Comparison of ENCODE assay signal across 16 cellular contexts in the genomic region with DNA sequence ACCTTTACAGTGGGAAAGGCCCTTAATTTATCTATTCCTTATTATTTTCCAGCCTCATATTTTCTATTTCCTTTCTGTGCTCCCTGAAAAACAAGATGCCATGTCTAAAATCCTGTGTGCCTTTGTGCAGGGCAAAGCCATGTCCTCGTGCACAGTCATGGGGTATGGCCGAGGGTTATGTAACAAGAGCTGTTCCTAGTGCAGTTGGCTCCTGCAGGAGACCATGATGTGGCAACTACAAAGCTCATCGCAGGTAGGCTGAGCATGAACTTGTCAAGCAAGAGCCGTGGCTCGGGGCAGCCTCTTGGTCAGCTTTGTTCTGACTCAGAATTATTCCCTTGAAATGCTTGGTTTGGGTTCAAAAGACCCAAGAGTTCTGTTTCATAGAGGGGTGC.
"Had no signal": no experiment of that assay in that cellular context is flagged by ENCODE, and none has a peak within 500 bp of the region (broad histone marks: within the 10 kb centered on the region; RNA-seq: fewer than 3 reads in every experiment).

No MANE protein-coding gene starts in this region.

- H3K27ac ChIP-seq: left ventricle myocardium inferior had no signal

- H3K36me3 Mint-ChIP-seq: natural killer cell had no signal

- ATAC-seq: activated T-cell treated with anti-CD3 and anti-CD28 coated beads, Interleukin-2, amount 50 U/mL, for 4 hours; right cardiac atrium; stimulated activated naive CD8-positive, alpha-beta T cell treated with anti-CD3 and anti-CD28 coated beads, Interleukin-15, amount 100 ng/mL, for 72 hours had no signal

- H3K4me2 ChIP-seq: SK-N-SH had no signal

- DNase-seq: activated CD4-positive, alpha-beta T cell treated with anti-CD3 and anti-CD28 coated beads, Interleukin-2, amount 50 U/mL, for 48 hours; activated CD4-positive, CD25-positive, alpha-beta regulatory T cell treated with anti-CD3 and anti-CD28 coated beads, Interleukin-2, amount 50 U/mL, for 72 hours; activated effector memory CD4-positive, alpha-beta T cell treated with Interleukin-2 at 50 U/mL for 16 hours; activated naive CD4-positive, alpha-beta T cell treated with anti-CD3 and anti-CD28 coated beads, Interleukin-2, amount 50 U/mL, for 16 hours; activated T-cell treated with anti-CD3 and anti-CD28 coated beads, Interleukin-2, amount 50 U/mL, for 4 hours; central memory CD4-positive, alpha-beta T cell; cortex of kidney; effector memory CD4-positive, alpha-beta T cell; left ventricle myocardium inferior; natural killer cell; occipital lobe; right cardiac atrium; SK-N-SH; stimulated activated naive CD8-positive, alpha-beta T cell treated with anti-CD3 and anti-CD28 coated beads, Interleukin-15, amount 100 ng/mL, for 72 hours; T-cell had no signal

- H3K36me3 ChIP-seq: left ventricle myocardium inferior had no signal

- H3K4me3 Mint-ChIP-seq: activated T-cell treated with anti-CD3 and anti-CD28 coated beads, Interleukin-2, amount 50 U/mL, for 4 hours; memory B cell; natural killer cell; stimulated activated naive CD8-positive, alpha-beta T cell treated with anti-CD3 and anti-CD28 coated beads, Interleukin-15, amount 100 ng/mL, for 72 hours; T-cell had no signal

- H3K4me3 ChIP-seq: left ventricle myocardium inferior had no signal

- H3K9me3 ChIP-seq: left ventricle myocardium inferior, SK-N-SH had no signal

- H3K9ac ChIP-seq: SK-N-SH had no signal

- H3K9me3 Mint-ChIP-seq: activated T-cell treated with anti-CD3 and anti-CD28 coated beads, Interleukin-2, amount 50 U/mL, for 4 hours; memory B cell; natural killer cell; stimulated activated naive CD8-positive, alpha-beta T cell treated with anti-CD3 and anti-CD28 coated beads, Interleukin-15, amount 100 ng/mL, for 72 hours; T-cell had no signal

- H3K27ac Mint-ChIP-seq: memory B cell; stimulated activated naive CD8-positive, alpha-beta T cell treated with anti-CD3 and anti-CD28 coated beads, Interleukin-15, amount 100 ng/mL, for 72 hours had no signal

- H3K27me3 Mint-ChIP-seq: memory B cell; stimulated activated naive CD8-positive, alpha-beta T cell treated with anti-CD3 and anti-CD28 coated beads, Interleukin-15, amount 100 ng/mL, for 72 hours; T-cell had no signal
